2 cellular contexts compared by ENCODE assay signal in the genomic region with DNA sequence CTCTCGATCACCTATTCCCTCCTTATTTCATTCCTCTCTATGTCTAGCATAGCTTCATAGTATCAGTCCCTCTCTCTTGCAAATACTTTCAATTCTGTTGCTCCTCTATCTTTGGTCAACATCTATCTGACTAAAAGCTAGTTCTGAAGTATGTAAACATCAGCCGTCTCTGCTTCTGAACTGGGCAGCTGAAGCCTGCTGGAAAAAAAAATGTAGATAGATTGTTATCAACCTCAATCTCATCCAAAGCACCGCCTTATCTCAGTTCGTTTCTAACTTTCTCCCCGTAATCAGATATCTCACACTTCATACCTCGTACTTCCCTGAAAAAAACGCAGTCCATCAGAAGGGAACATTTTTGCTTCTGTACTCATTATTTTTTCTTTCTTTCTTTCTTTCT.
A peak's percentile ranks its signal among the peaks of the same experiment; 100 is the strongest.
TF ChIP-seq lines count a peak whose summit lies in the region.

No MANE protein-coding gene starts in this region.

TF ChIP-seq in HEK293, 187 proteins besides CTCF, POLR2A, EP300 and RAD21:
- TF ChIP-seq ZNF555 (tag by site-specific recombination; conservative IDR thresholded peaks at IDR 0.05): no peak
- TF ChIP-seq TCF7L2 (IDR thresholded peaks at IDR 0.05; ENCODE audit: borderline replicate concordance, low read depth, low read length): 0 out of 2 replicates have a peak, but pooled peaks have one; percentile 16

TF ChIP-seq in H1, 55 proteins besides CTCF, POLR2A, EP300 and RAD21:
- TF ChIP-seq SUZ12 (IDR thresholded peaks at IDR 0.05; ENCODE audit: low read length): no peak
